Comparison of ENCODE assay signal across 8 cellular contexts in genomic region chr6:82144007-82144851, GRCh38.
A peak's percentile ranks its signal among the peaks of the same experiment; 100 is the strongest.
DNase-seq lines count a peak whose midpoint lies in the region; ATAC-seq and TF ChIP-seq lines count a peak whose summit lies in the region.

No MANE protein-coding gene starts in this region.

- H3K4me3 Mint-ChIP-seq in endothelial cell (ENCODE audit: unreplicated experiment), result no peak overlapping the region

- H3K4me1 ChIP-seq in left ventricle myocardium inferior (peaks cover 35% of the 10 kb centered on the region), suprapubic skin (peaks cover 20% of the 10 kb centered on the region)

- no peaks in the 10 kb centered on the region for H3K27me3 Mint-ChIP-seq in endothelial cell (ENCODE audit: unreplicated experiment)

- H3K36me3 ChIP-seq in left ventricle myocardium inferior (peaks cover 4% of the 10 kb centered on the region), suprapubic skin (no peaks in the 10 kb centered on the region)

- H3K36me3 Mint-ChIP-seq in endothelial cell (ENCODE audit: low read depth, unreplicated experiment), result no peaks in the 10 kb centered on the region

- no peaks in the 10 kb centered on the region for H3K27me3 ChIP-seq in left ventricle myocardium inferior (ENCODE audit: low read depth)
- no peaks in the 10 kb centered on the region for H3K27me3 ChIP-seq in suprapubic skin

- no peak overlapping the region for H3K27ac Mint-ChIP-seq in endothelial cell (ENCODE audit: unreplicated experiment)

- H3K4me1 Mint-ChIP-seq in endothelial cell (ENCODE audit: unreplicated experiment), result no peaks in the 10 kb centered on the region

- DNase-seq in AG08396 (ENCODE audit: low spot score) (peak; percentile 77), left ventricle myocardium inferior (no peak), suprapubic skin (ENCODE audit: low spot score in 2 of 2) (no peak), endothelial cell (ENCODE audit: low spot score) (no peak), cerebellar nuclear complex (lab: John Stamatoyannopoulos, UW) (no peak)

- H3K9me3 ChIP-seq in left ventricle myocardium inferior (replicated peaks) (peaks cover 12% of the 10 kb centered on the region), suprapubic skin (no peaks in the 10 kb centered on the region)

- intact Hi-C loops in left ventricle myocardium inferior (cut with micrococcal nuclease), result no loop called here

- H3K4me3 ChIP-seq in left ventricle myocardium inferior (peak overlapping the region; percentile 40), suprapubic skin (no peak overlapping the region)

- H3K27ac ChIP-seq in left ventricle myocardium inferior (replicated peaks) (peak overlapping the region; percentile 93), suprapubic skin (peak overlapping the region; percentile 76)

- WGBS in suprapubic skin, result 36% methylated on average over 8 of the region's 8 CpGs

- no peaks in the 10 kb centered on the region for H3K9me3 Mint-ChIP-seq in endothelial cell (ENCODE audit: unreplicated experiment)

- TF ChIP-seq CTCF in left ventricle myocardium inferior (IDR thresholded peaks at IDR 0.05; ENCODE audit: borderline replicate concordance) (no peak), suprapubic skin (IDR thresholded peaks at IDR 0.05) (no peak), endothelial cell (IDR thresholded peaks at IDR 0.05; ENCODE audit: unreplicated experiment) (no peak)

- TF ChIP-seq POLR2A in suprapubic skin (IDR thresholded peaks at IDR 0.05), result no peak

- ATAC-seq in GM19372 (IDR thresholded peaks at IDR 0.05; ENCODE audit: low read depth, unreplicated experiment) (peak; percentile 78), HG03139 (IDR thresholded peaks at IDR 0.05; ENCODE audit: unreplicated experiment) (peak; percentile 88), SK-N-SH treated with all-trans-retinoic acid at 6 μM for 48 hours (peak; percentile 94)

- no peak for TF ChIP-seq EP300 in suprapubic skin (IDR thresholded peaks at IDR 0.05)

TF ChIP-seq in SK-N-SH treated with all-trans-retinoic acid at 6 μM for 48 hours, 23 proteins besides CTCF, POLR2A, EP300 and RAD21:
- no peak for TF ChIP-seq CREB5 (CRISPR knock-in tag; IDR thresholded peaks at IDR 0.05; ENCODE audit: low read depth)
- peak; percentile 69; the same call in 1 of the 2 replicates for TF ChIP-seq GLIS3 (CRISPR knock-in tag; IDR thresholded peaks at IDR 0.05)
- no peak for TF ChIP-seq BACH2 (CRISPR knock-in tag; IDR thresholded peaks at IDR 0.05; ENCODE audit: borderline replicate concordance)
- TF ChIP-seq ZNF8 (CRISPR knock-in tag; IDR thresholded peaks at IDR 0.05), result no peak
- TF ChIP-seq ISL1 (CRISPR knock-in tag; IDR thresholded peaks at IDR 0.05), result peak; percentile 14
- TF ChIP-seq TCF4 (CRISPR knock-in tag; IDR thresholded peaks at IDR 0.05; ENCODE audit: borderline replicate concordance), result peak; percentile 86
- no peak for TF ChIP-seq ESRRG (CRISPR knock-in tag; IDR thresholded peaks at IDR 0.05)
- peak; percentile 84 for TF ChIP-seq TSHZ2 (CRISPR knock-in tag; IDR thresholded peaks at IDR 0.05)
